In the genomic region with DNA sequence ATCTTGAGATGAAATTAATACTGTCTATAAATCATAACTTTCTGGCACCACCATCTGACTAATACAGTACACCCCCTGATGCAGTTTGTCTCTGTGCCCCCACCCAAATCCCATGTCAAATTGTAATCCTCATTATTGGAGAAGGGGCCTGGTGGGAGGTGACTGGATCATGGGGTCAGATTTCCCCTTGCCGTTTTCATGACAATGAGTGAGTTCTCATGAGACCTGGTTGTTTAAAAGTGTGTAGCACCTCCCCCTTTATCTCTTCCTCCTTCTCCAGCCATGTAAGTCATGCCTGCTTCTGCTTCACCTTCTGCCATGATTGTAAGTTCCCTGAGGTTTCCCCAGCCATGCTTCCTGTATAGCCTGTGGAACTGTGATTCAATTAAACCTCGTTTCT, we compare ENCODE assay signal across 22 cellular contexts.
"Had no signal": no experiment of that assay in that cellular context is flagged by ENCODE, and none has a peak within 500 bp of the region (broad histone marks: within the 10 kb centered on the region; RNA-seq: fewer than 3 reads in every experiment).

No MANE protein-coding gene starts in this region.

- H3K4me3 ChIP-seq: MG63, SJCRH30 had no signal

- DNase-seq: Karpas-422, KG1, MG63, NCI-H1092, NCI-H1105 treated with DMSO at 0.1 percent for 48 hours, NCI-H1417 treated with DMSO at 0.1 percent for 48 hours, NCI-H146, NCI-H1694 treated with DMSO at 0.1 percent for 48 hours, NCI-H1930, NCI-H2081, NCI-H2107, NCI-H2227 treated with DMSO at 0.1 percent for 48 hours, NCI-H524, NCI-H526 treated with DMSO at 0.1 percent for 48 hours, NCI-H774, PC-3, SHP77 treated with DMSO at 0.1 percent for 48 hours, SJCRH30 had no signal

- H3K27ac ChIP-seq: HL-60, SJCRH30 had no signal

- ATAC-seq: Panc1, PC-3, Right ventricle myocardium inferior, SK-N-SH treated with all-trans-retinoic acid at 6 μM for 48 hours had no signal

- H3K9me3 ChIP-seq: SJCRH30 had no signal

- H3K27me3 ChIP-seq: MG63, SJCRH30 had no signal

- H3K36me3 ChIP-seq: MG63, SJCRH30 had no signal
